15 cellular contexts compared by ENCODE assay signal in the genomic region with DNA sequence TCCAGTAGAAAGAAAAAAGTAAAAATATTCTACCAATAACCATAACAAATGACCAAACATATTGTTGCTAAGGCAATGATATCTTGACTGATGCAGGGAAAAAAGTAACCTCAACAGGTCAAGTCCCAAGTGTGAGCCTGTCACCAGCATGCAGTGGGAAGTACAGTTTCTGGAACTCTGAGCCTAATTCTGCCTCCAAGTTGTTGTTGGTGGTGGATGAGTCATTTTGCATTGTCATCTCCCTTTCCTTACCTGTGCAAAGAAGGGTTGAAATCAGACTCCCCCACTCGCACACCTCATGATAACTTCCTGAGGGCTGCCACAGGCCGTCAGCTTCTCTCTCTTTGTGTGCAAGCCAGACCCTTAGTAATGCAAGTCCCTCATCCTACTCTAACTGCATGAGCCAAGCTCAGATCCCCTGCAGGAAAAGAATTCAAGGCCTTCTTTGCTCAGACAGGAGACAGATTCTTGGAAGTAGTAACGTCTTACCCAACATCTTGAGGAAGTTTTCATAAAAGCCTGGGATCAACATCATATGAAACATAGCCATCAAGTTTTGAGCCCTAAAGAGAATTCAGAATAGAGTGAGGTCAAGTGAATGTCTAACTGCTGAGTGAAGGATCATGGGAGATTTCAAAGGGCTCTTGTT.
"Had no signal": no experiment of that assay in that cellular context is flagged by ENCODE, and none has a peak within 500 bp of the region (broad histone marks: within the 10 kb centered on the region; RNA-seq: fewer than 3 reads in every experiment).

No MANE protein-coding gene starts in this region.

- H3K36me3 ChIP-seq: left ventricle myocardium inferior, thyroid gland, WERI-Rb-1 had no signal

- H3K4me3 ChIP-seq: hepatocyte, left ventricle myocardium inferior, thyroid gland had no signal

- H3K27ac ChIP-seq: hepatocyte, left ventricle myocardium inferior, thyroid gland, WERI-Rb-1 had no signal

- DNase-seq: activated CD4-positive, alpha-beta T cell treated with anti-CD3 and anti-CD28 coated beads, Interleukin-2, amount 50 U/mL, for 48 hours; activated naive CD4-positive, alpha-beta T cell treated with anti-CD3 and anti-CD28 coated beads for 36 hours; central memory CD4-positive, alpha-beta T cell; effector memory CD4-positive, alpha-beta T cell; kidney; left ventricle myocardium inferior; mesenchymal stem cell; naive thymus-derived CD8-positive, alpha-beta T cell; retina; stimulated activated CD4-positive, alpha-beta T cell treated with anti-CD3 and anti-CD28 coated beads, Interleukin-2, amount 100 ng/mL, for 48 hours; stimulated activated naive B cell treated with anti-CD40 and anti-IgM and Interleukin-4, amounts not matched to agents 10 μg/mL and 1 μg/mL and 100 μg/mL, for 72 hours; T-helper 17 cell; thyroid gland; WERI-Rb-1 had no signal

- H3K9me3 ChIP-seq: left ventricle myocardium inferior, thyroid gland had no signal

- ATAC-seq: naive thymus-derived CD8-positive, alpha-beta T cell; stimulated activated naive B cell treated with anti-CD40 and anti-IgM and Interleukin-4, amounts not matched to agents 10 μg/mL and 1 μg/mL and 100 μg/mL, for 72 hours; T-helper 17 cell had no signal

- H3K4me2 ChIP-seq: hepatocyte had no signal

- FAIRE-seq: kidney had no signal

- H3K79me2 ChIP-seq: hepatocyte had no signal

- H2AFZ ChIP-seq: hepatocyte had no signal

- H3K27me3 ChIP-seq: hepatocyte, thyroid gland had no signal
